ENCODE assay signal across 10 cellular contexts in the genomic region with DNA sequence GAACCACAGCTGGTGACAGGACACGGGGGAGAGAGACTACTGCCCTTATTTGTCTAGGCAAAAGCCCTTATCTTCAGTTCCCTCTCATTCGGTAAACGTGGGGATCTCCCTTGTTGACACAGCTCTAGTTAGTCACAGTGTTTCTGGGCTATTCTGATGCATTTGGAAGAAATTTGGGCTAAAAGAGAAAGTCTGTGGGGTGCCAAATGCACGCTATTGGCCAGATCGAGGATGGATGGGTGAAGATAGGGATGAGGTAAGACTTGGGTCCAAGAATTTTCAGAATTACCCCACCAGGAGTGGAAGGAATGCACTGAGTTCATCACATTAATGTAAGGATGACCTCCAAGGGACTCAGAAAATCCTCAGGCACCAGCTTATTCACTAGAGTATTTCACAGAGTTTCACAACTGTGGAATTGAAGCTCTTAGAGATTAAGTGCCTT. TPM values are rescaled to one million over a fixed set of nuclear protein-coding genes. Genes with fewer than 3 reads are reported as not detected.
DNase-seq lines count a peak whose midpoint lies in the region; ATAC-seq and TF ChIP-seq lines count a peak whose summit lies in the region.
"Had no signal": no experiment of that assay in that cellular context is flagged by ENCODE, and none has a peak within 500 bp of the region (broad histone marks: within the 10 kb centered on the region; RNA-seq: fewer than 3 reads in every experiment).

No MANE protein-coding gene starts in this region.

- no peaks in the 10 kb centered on the region for H3K36me3 ChIP-seq in uterus
- peaks cover 0 to 30% (median 8%) of the 10 kb centered on the region in 6 donors for H3K36me3 ChIP-seq in spleen
- H3K36me3 ChIP-seq in prostate gland = no peaks in the 10 kb centered on the region
- peaks cover 0 to 29% (median 12%) of the 10 kb centered on the region in 3 donors for H3K36me3 ChIP-seq in tibial artery

- H3K27me3 ChIP-seq in uterus (no peaks in the 10 kb centered on the region), spleen (replicated peaks in 1 of 7) (no peaks in the 10 kb centered on the region), prostate gland (replicated peaks; ENCODE audit: insufficient read depth) (no peaks in the 10 kb centered on the region), tibial artery (no peaks in the 10 kb centered on the region)

- H3K4me1 ChIP-seq in uterus = peaks cover 3 to 4% of the 10 kb centered on the region in 2 donors
- H3K4me1 ChIP-seq in spleen = peaks cover 0 to 17% (median 8%) of the 10 kb centered on the region in 6 donors
- H3K4me1 ChIP-seq in prostate gland (replicated peaks) = peaks cover 11% of the 10 kb centered on the region
- H3K4me1 ChIP-seq in tibial artery = peaks cover 0 to 17% (median 10%) of the 10 kb centered on the region in 4 donors

- peak overlapping the region; percentile 82 to 91 for H3K27ac ChIP-seq in uterus
- H3K27ac ChIP-seq in spleen = peak overlapping the region in 2 of 8 donors; percentile 4 to 32
- H3K27ac ChIP-seq in prostate gland = peak overlapping the region in 1 of 2 donors; percentile 1
- H3K27ac ChIP-seq in tibial artery = peak overlapping the region in 1 of 2 donors; percentile 28
- H3K27ac ChIP-seq: 22Rv1 had no signal

- ATAC-seq in HG03442 (IDR thresholded peaks at IDR 0.05; ENCODE audit: unreplicated experiment) = peak; percentile 89

- intact Hi-C loops in uterus (cut with DNase I; ENCODE audit: low total_unique reads) (no loop called here), spleen (cut with DNase I; ENCODE audit: low total_unique reads) (no loop called here), prostate gland (cut with DNase I) (loop anchor here (5.0 kb wide), 1 partner anchor 34 kb away; no protein-coding TSS in a partner anchor), tibial artery (cut with DNase I; ENCODE audit: low total_unique reads) (no loop called here)

- TF ChIP-seq CTCF in fibroblast of pulmonary artery (IDR thresholded peaks at IDR 0.05; ENCODE audit: low read length, missing control alignments) = no peak
- TF ChIP-seq CTCF in uterus (IDR thresholded peaks at IDR 0.05) = no peak
- no peak for TF ChIP-seq CTCF in spleen (IDR thresholded peaks at IDR 0.05 in 8 of 11, conservative IDR thresholded peaks at IDR 0.05 in 3 of 11)
- TF ChIP-seq CTCF in prostate gland (IDR thresholded peaks at IDR 0.05) = no peak
- TF ChIP-seq CTCF in tibial artery (IDR thresholded peaks at IDR 0.05) = no peak

- TF ChIP-seq POLR2A in uterus (IDR thresholded peaks at IDR 0.05) (no peak), spleen (IDR thresholded peaks at IDR 0.05) (no peak), prostate gland (IDR thresholded peaks at IDR 0.05) (no peak)

- H3K9me3 ChIP-seq in uterus (no peaks in the 10 kb centered on the region), spleen (no peaks in the 10 kb centered on the region), prostate gland (no peaks in the 10 kb centered on the region), tibial artery (no peaks in the 10 kb centered on the region)

- 58 to 76% (median 74%) methylated on average over 5 of the region's 5 CpGs for WGBS in spleen, 5 donors
- WGBS in prostate gland = 60% methylated on average over 5 of the region's 5 CpGs

- no peak overlapping the region for H3K4me3 ChIP-seq in fibroblast of pulmonary artery (replicated peaks; ENCODE audit: low read depth, low read length)
- H3K4me3 ChIP-seq in uterus = no peak overlapping the region
- H3K4me3 ChIP-seq in spleen = no peak overlapping the region
- no peak overlapping the region for H3K4me3 ChIP-seq in prostate gland
- no peak overlapping the region for H3K4me3 ChIP-seq in tibial artery

- DNase-seq in DMS53 (lab: John Stamatoyannopoulos, UW) (peak; percentile 22), DMS53 treated with DMSO at 0.1 percent for 48 hours (lab: John Stamatoyannopoulos, UW; ENCODE audit: unreplicated experiment) (no peak), fibroblast of pulmonary artery (ENCODE audit: low read depth) (peak; percentile 94), uterus (no peak), spleen (no peak), prostate gland (ENCODE audit: low spot score) (no peak), tibial artery (no peak)
- DNase-seq: NCI-H510A had no signal

RNA-seq across cellular contexts. Expression of gene NRP2, which starts 49.2 kb away (rescaled TPM):
- 100 to 1,000 TPM in 3 of 4 donors, 10 to 100 TPM in 1; 35.9 to 156 (median 114) TPM for total RNA-seq in uterus
- 10 to 100 TPM; 18.7 to 49.9 (median 33.2) TPM for total RNA-seq in spleen
- polyA plus RNA-seq in spleen = 1 to 10 TPM; 3.1 to 5.7 (median 3.4) TPM
- 10 to 100 TPM in 1 of 2 donors, 1 to 10 TPM in 1; 9.7 to 21.0 TPM for total RNA-seq in prostate gland

Comparison
In these comparisons a context has a peak if more than half of its experiments do, and no peak if none do; other contexts are left out.
1. DNase-seq: peak in DMS53 (single experiment) and fibroblast of pulmonary artery (single experiment); none in DMS53 treated with DMSO at 0.1 percent for 48 hours (single experiment), uterus (0 of 2), spleen (single experiment), prostate gland (single experiment) and tibial artery (0 of 2).